Comparison of ENCODE assay signal across 13 cellular contexts in genomic region chr12:96225003-96225855, GRCh38. TPM values are rescaled to one million over a fixed set of nuclear protein-coding genes. Genes with fewer than 3 reads are reported as not detected.
DNase-seq lines count a peak whose midpoint lies in the region; ATAC-seq and TF ChIP-seq lines count a peak whose summit lies in the region.
"Had no signal": no experiment of that assay in that cellular context is flagged by ENCODE, and none has a peak within 500 bp of the region (broad histone marks: within the 10 kb centered on the region; RNA-seq: fewer than 3 reads in every experiment).

No MANE protein-coding gene starts in this region.

- peak overlapping the region in 2 of 3 donors; percentile 36 to 39 for H3K27ac Mint-ChIP-seq in IgD-negative memory B cell
- H3K27ac Mint-ChIP-seq: dendritic cell treated with granulocyte-macrophage colony-stimulating factor and Interleukin-4, amounts not matched to agents 40 ng/mL and 50 ng/mL, for 4 days had no signal

- TF ChIP-seq CTCF in esophagus muscularis mucosa (IDR thresholded peaks at IDR 0.05) = no peak
- no peak for TF ChIP-seq CTCF in sigmoid colon (IDR thresholded peaks at IDR 0.05)

- peak; percentile 96 for DNase-seq in NCI-H69 (lab: John Stamatoyannopoulos, UW)
- no peak for DNase-seq in esophagus muscularis mucosa (ENCODE audit: extremely low spot score)
- no peak for DNase-seq in sigmoid colon
- DNase-seq in left colon = no peak
- no peak for DNase-seq in NCI-H1694 (lab: John Stamatoyannopoulos, UW)
- DNase-seq: activated gamma-delta T cell treated with Interleukin-2 at 50 U/mL for 16 hours, head of caudate nucleus, NCI-H1436 treated with DMSO at 0.1 percent for 48 hours had no signal

- no peak overlapping the region for H3K4me3 Mint-ChIP-seq in IgD-negative memory B cell
- H3K4me3 Mint-ChIP-seq: dendritic cell treated with granulocyte-macrophage colony-stimulating factor and Interleukin-4, amounts not matched to agents 40 ng/mL and 50 ng/mL, for 4 days had no signal

- H3K4me1 ChIP-seq in esophagus muscularis mucosa (peaks cover 45 to 74% (median 62%) of the 10 kb centered on the region in 4 donors), sigmoid colon (peaks cover 0 to 58% (median 41%) of the 10 kb centered on the region in 4 donors)
- H3K4me1 ChIP-seq: prostate gland had no signal

- no peaks in the 10 kb centered on the region for H3K9me3 Mint-ChIP-seq in IgD-negative memory B cell
- H3K9me3 Mint-ChIP-seq: dendritic cell treated with granulocyte-macrophage colony-stimulating factor and Interleukin-4, amounts not matched to agents 40 ng/mL and 50 ng/mL, for 4 days had no signal

- H3K27me3 Mint-ChIP-seq in IgD-negative memory B cell = no peaks in the 10 kb centered on the region
- H3K27me3 Mint-ChIP-seq: dendritic cell treated with granulocyte-macrophage colony-stimulating factor and Interleukin-4, amounts not matched to agents 40 ng/mL and 50 ng/mL, for 4 days had no signal

- peaks cover 4% of the 10 kb centered on the region for H3K36me3 Mint-ChIP-seq in IgD-negative memory B cell

- H3K36me3 ChIP-seq in esophagus muscularis mucosa (peaks cover 0 to 16% (median 8%) of the 10 kb centered on the region in 4 donors), sigmoid colon (no peaks in the 10 kb centered on the region)
- H3K36me3 ChIP-seq: Peyer's patch, prostate gland had no signal

- no peak overlapping the region for H3K4me3 ChIP-seq in esophagus muscularis mucosa
- no peak overlapping the region for H3K4me3 ChIP-seq in sigmoid colon
- H3K4me3 ChIP-seq: Peyer's patch, prostate gland had no signal

- H3K4me1 Mint-ChIP-seq in IgD-negative memory B cell = peaks cover 27 to 30% (median 28%) of the 10 kb centered on the region in 3 donors

- ATAC-seq in left colon = no peak
- no peak for ATAC-seq in HG03045 (IDR thresholded peaks at IDR 0.05; ENCODE audit: unreplicated experiment)

- no peaks in the 10 kb centered on the region for H3K27me3 ChIP-seq in esophagus muscularis mucosa
- no peaks in the 10 kb centered on the region for H3K27me3 ChIP-seq in sigmoid colon
- H3K27me3 ChIP-seq: Peyer's patch had no signal

- no peaks in the 10 kb centered on the region for H3K9me3 ChIP-seq in esophagus muscularis mucosa
- no peaks in the 10 kb centered on the region for H3K9me3 ChIP-seq in sigmoid colon
- H3K9me3 ChIP-seq: Peyer's patch, prostate gland had no signal

- TF ChIP-seq EP300 in esophagus muscularis mucosa (IDR thresholded peaks at IDR 0.05) (no peak), sigmoid colon (IDR thresholded peaks at IDR 0.05) (no peak)

- peak overlapping the region; percentile 61 to 92 (median 72) for H3K27ac ChIP-seq in esophagus muscularis mucosa (replicated peaks in 1 of 4)
- H3K27ac ChIP-seq in sigmoid colon = peak overlapping the region; percentile 56 to 80 (median 68)
- H3K27ac ChIP-seq: prostate gland had no signal

- WGBS in esophagus muscularis mucosa = 41% methylated on average over 8 of the region's 8 CpGs
- WGBS in sigmoid colon, 2 donors = 72 to 76% methylated on average over 8 of the region's 8 CpGs

- intact Hi-C loops in esophagus muscularis mucosa (cut with DNase I) = no loop called here
- intact Hi-C loops in sigmoid colon (cut with DNase I) = no loop called here
- intact Hi-C loops in left colon (cut with DNase I, micrococcal nuclease) = no loop called here

- TF ChIP-seq POLR2A in esophagus muscularis mucosa (IDR thresholded peaks at IDR 0.05; ENCODE audit: low read depth) = no peak
- TF ChIP-seq POLR2A in sigmoid colon (IDR thresholded peaks at IDR 0.05) = no peak

RNA-seq across cellular contexts. Expression of gene ELK3, which starts 31.1 kb away (rescaled TPM):
- polyA plus RNA-seq in IgD-negative memory B cell (17.9 TPM), sigmoid colon (10 to 100 TPM in 1 of 3 donors, 1 to 10 TPM in 2; 2.3 to 12.0 (median 9.0) TPM)
- total RNA-seq in esophagus muscularis mucosa (10 to 100 TPM; 13.7 to 26.9 (median 25.7) TPM), sigmoid colon (10 to 100 TPM; 15.7 to 23.8 (median 18.4) TPM), left colon (1 to 10 TPM; 7.7 to 9.2 TPM)
